14 cellular contexts compared by ENCODE assay signal in genomic region chr11:75790986-75791385, GRCh38.
"Had no signal": no experiment of that assay in that cellular context is flagged by ENCODE, and none has a peak within 500 bp of the region (broad histone marks: within the 10 kb centered on the region; RNA-seq: fewer than 3 reads in every experiment).

No MANE protein-coding gene starts in this region.

- H3K36me3 ChIP-seq: cardiac muscle cell, gastroesophageal sphincter, tibial nerve had no signal

- H3K9me3 ChIP-seq: gastroesophageal sphincter, tibial nerve had no signal

- H3K4me3 ChIP-seq: cardiac muscle cell, gastroesophageal sphincter, skin epidermis, tibial nerve had no signal

- H3K27me3 Mint-ChIP-seq: activated B cell treated with CpG ODN at 0.5 μM for 24 hours; activated CD4-positive, alpha-beta T cell treated with anti-CD3 and anti-CD28 coated beads, Interleukin-2, amount 10 ng/mL, durations not matched to agents 24 days and 14 days had no signal

- H3K27ac Mint-ChIP-seq: activated B cell treated with CpG ODN at 0.5 μM for 24 hours; activated CD4-positive, alpha-beta T cell treated with anti-CD3 and anti-CD28 coated beads, Interleukin-2, amount 10 ng/mL, durations not matched to agents 24 days and 14 days; activated T-helper 1 cell treated with anti-CD3 and anti-CD28 coated beads, Interleukin-12 subunit alpha, Interleukin-12 subunit beta, Interleukin-2, Interleukin-4 antibody, amounts not matched to agents 30 ng/mL and 10 ng/mL and 1 ng/mL, durations not matched to agents 14 hours and 24 hours and 36 hours; T-helper 1 cell treated with Interleukin-12 subunit alpha and Interleukin-12 subunit beta and Interleukin-4 antibody, amounts not matched to agents 30 μg/mL and 1 μg/mL, for 36 hours had no signal

- ATAC-seq: gastroesophageal sphincter, left ventricle myocardium superior had no signal

- H3K4me3 Mint-ChIP-seq: activated B cell treated with CpG ODN at 0.5 μM for 24 hours; activated CD4-positive, alpha-beta T cell treated with anti-CD3 and anti-CD28 coated beads, Interleukin-2, amount 10 ng/mL, durations not matched to agents 24 days and 14 days; activated T-helper 1 cell treated with anti-CD3 and anti-CD28 coated beads, Interleukin-12 subunit alpha, Interleukin-12 subunit beta, Interleukin-2, Interleukin-4 antibody, amounts not matched to agents 30 ng/mL and 10 ng/mL and 1 ng/mL, durations not matched to agents 14 hours and 24 hours and 36 hours; neural crest cell; T-helper 1 cell treated with Interleukin-12 subunit alpha and Interleukin-12 subunit beta and Interleukin-4 antibody, amounts not matched to agents 30 μg/mL and 1 μg/mL, for 36 hours had no signal

- FAIRE-seq: colon, keratinocyte had no signal

- H3K4me1 ChIP-seq: gastroesophageal sphincter, tibial nerve had no signal

- H3K4me1 Mint-ChIP-seq: activated B cell treated with CpG ODN at 0.5 μM for 24 hours; activated CD4-positive, alpha-beta T cell treated with anti-CD3 and anti-CD28 coated beads, Interleukin-2, amount 10 ng/mL, durations not matched to agents 24 days and 14 days; neural crest cell had no signal

- H3K9me3 Mint-ChIP-seq: activated B cell treated with CpG ODN at 0.5 μM for 24 hours; activated CD4-positive, alpha-beta T cell treated with anti-CD3 and anti-CD28 coated beads, Interleukin-2, amount 10 ng/mL, durations not matched to agents 24 days and 14 days; activated T-helper 1 cell treated with anti-CD3 and anti-CD28 coated beads, Interleukin-12 subunit alpha, Interleukin-12 subunit beta, Interleukin-2, Interleukin-4 antibody, amounts not matched to agents 30 ng/mL and 10 ng/mL and 1 ng/mL, durations not matched to agents 14 hours and 24 hours and 36 hours; neural crest cell; T-helper 1 cell treated with Interleukin-12 subunit alpha and Interleukin-12 subunit beta and Interleukin-4 antibody, amounts not matched to agents 30 μg/mL and 1 μg/mL, for 36 hours had no signal

- H3K27ac ChIP-seq: cardiac muscle cell, gastroesophageal sphincter, tibial nerve had no signal

- DNase-seq: activated B cell treated with CpG ODN at 0.5 μM for 24 hours; activated CD4-positive, alpha-beta T cell treated with anti-CD3 and anti-CD28 coated beads, Interleukin-2, amount 10 ng/mL, durations not matched to agents 24 days and 14 days; activated naive CD4-positive, alpha-beta T cell; left ventricle myocardium superior; retina had no signal

- H3K27me3 ChIP-seq: cardiac muscle cell, gastroesophageal sphincter, tibial nerve had no signal
